32 cellular contexts compared by ENCODE assay signal in the genomic region with DNA sequence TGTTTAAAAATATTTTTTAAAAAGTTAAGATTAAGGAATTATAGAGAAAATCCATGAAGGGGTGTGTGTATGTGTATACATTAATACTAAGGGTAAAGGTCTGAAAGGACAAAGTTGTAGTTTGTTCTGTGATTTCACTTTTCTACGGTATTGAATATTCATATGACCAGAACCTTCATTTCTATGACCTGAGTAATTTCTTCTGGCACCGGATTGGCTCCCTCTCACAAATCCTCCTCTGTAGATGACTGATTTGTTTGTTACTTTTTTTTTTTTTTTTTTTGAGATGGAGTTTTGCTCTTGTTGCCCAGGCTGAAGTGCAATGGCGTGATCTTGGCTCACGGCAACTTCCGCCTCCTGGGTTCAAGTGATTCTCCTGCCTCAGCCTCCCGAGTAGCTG.
"Had no signal": no experiment of that assay in that cellular context is flagged by ENCODE, and none has a peak within 500 bp of the region (broad histone marks: within the 10 kb centered on the region; RNA-seq: fewer than 3 reads in every experiment).

No MANE protein-coding gene starts in this region.

- H3K27me3 Mint-ChIP-seq: activated CD4-positive, alpha-beta T cell treated with anti-CD3 and anti-CD28 coated beads for 36 hours; activated CD8-positive, alpha-beta memory T cell treated with anti-CD3 and anti-CD28 coated beads, Interleukin-2, amount 10 ng/mL, durations not matched to agents 7 days and 5 days; activated naive CD4-positive, alpha-beta T cell treated with anti-CD3 and anti-CD28 coated beads, Interleukin-2, amount 50 U/mL, for 24 hours; activated naive CD8-positive, alpha-beta T cell treated with anti-CD3 and anti-CD28 coated beads, Interleukin-2, amount 50 U/mL, for 24 hours; naive thymus-derived CD4-positive, alpha-beta T cell; stimulated activated memory B cell treated with anti-CD40 and anti-IgM and Interleukin-4, amounts not matched to agents 10 μg/mL and 1 μg/mL and 100 μg/mL, for 72 hours; stimulated activated naive CD8-positive, alpha-beta T cell treated with anti-CD3 and anti-CD28 coated beads, Interleukin-15, amount 100 ng/mL, for 72 hours; T-cell had no signal

- DNase-seq: activated CD4-positive, alpha-beta T cell treated with anti-CD3 and anti-CD28 coated beads for 36 hours; activated CD4-positive, CD25-positive, alpha-beta regulatory T cell; activated CD8-positive, alpha-beta memory T cell treated with anti-CD3 and anti-CD28 coated beads, Interleukin-2, amount 10 ng/mL, durations not matched to agents 7 days and 5 days; activated CD8-positive, alpha-beta T cell treated with anti-CD3 and anti-CD28 coated beads, Interleukin-2, amount 10 ng/mL, durations not matched to agents 7 days and 5 days; activated naive CD8-positive, alpha-beta T cell treated with anti-CD3 and anti-CD28 coated beads, Interleukin-2, amount 50 U/mL, for 24 hours; activated T-cell treated with anti-CD3 and anti-CD28 coated beads, Interleukin-2, amount 50 U/mL, for 48 hours; anterior cingulate cortex; brain microvascular endothelial cell; caudate nucleus; gastrocnemius medialis; glutamatergic neuron; left cardiac atrium; mammary epithelial cell; naive thymus-derived CD4-positive, alpha-beta T cell; pancreas; retina; sigmoid colon; stimulated activated CD4-positive, alpha-beta T cell treated with anti-CD3 and anti-CD28 coated beads, Interleukin-1b, Interleukin-23, amount 100 ng/mL, for 48 hours; stimulated activated CD4-positive, alpha-beta T cell treated with anti-CD3 and anti-CD28 coated beads, Interleukin-4, amount 100 ng/mL, for 4 hours; stimulated activated CD8-positive, alpha-beta memory T cell treated with anti-CD3 and anti-CD28 coated beads, Interleukin-4, amount 100 ng/mL, for 48 hours; stimulated activated naive CD8-positive, alpha-beta T cell treated with anti-CD3 and anti-CD28 coated beads, Interleukin-15, amount 100 ng/mL, for 72 hours; T-cell; thyroid gland; upper lobe of right lung had no signal

- H3K4me2 ChIP-seq: hepatocyte, smooth muscle cell had no signal

- H3K4me1 ChIP-seq: prostate gland had no signal

- H3K36me3 ChIP-seq: brain microvascular endothelial cell, prostate gland had no signal

- H3K27ac Mint-ChIP-seq: activated CD4-positive, alpha-beta T cell treated with anti-CD3 and anti-CD28 coated beads for 36 hours; activated CD8-positive, alpha-beta memory T cell treated with anti-CD3 and anti-CD28 coated beads, Interleukin-2, amount 10 ng/mL, durations not matched to agents 7 days and 5 days; activated CD8-positive, alpha-beta T cell treated with anti-CD3 and anti-CD28 coated beads, Interleukin-2, amount 10 ng/mL, durations not matched to agents 7 days and 5 days; activated naive CD4-positive, alpha-beta T cell treated with anti-CD3 and anti-CD28 coated beads, Interleukin-2, amount 50 U/mL, for 24 hours; activated naive CD8-positive, alpha-beta T cell treated with anti-CD3 and anti-CD28 coated beads, Interleukin-2, amount 50 U/mL, for 24 hours; activated T-helper 2 cell treated with anti-CD3 and anti-CD28 coated beads, Interferon-gamma antibody, Interleukin-2, Interleukin-4, amounts not matched to agents 10 μg/mL and 5 μg/mL and 100 μg/mL, durations not matched to agents 14 hours and 24 hours and 36 hours; mesothelial cell of epicardium; naive thymus-derived CD4-positive, alpha-beta T cell; stimulated activated memory B cell treated with anti-CD40 and anti-IgM and Interleukin-4, amounts not matched to agents 10 μg/mL and 1 μg/mL and 100 μg/mL, for 72 hours; stimulated activated naive CD8-positive, alpha-beta T cell treated with anti-CD3 and anti-CD28 coated beads, Interleukin-15, amount 100 ng/mL, for 72 hours; T-helper 2 cell treated with Interferon-gamma antibody and Interleukin-4, amounts not matched to agents 5 μg/mL and 100 μg/mL, for 36 hours had no signal

- H3K9me3 ChIP-seq: gastrocnemius medialis, pancreas, prostate gland, sigmoid colon, thyroid gland, upper lobe of right lung had no signal

- H3K27me3 ChIP-seq: brain microvascular endothelial cell, gastrocnemius medialis, hepatocyte, pancreas, sigmoid colon, thyroid gland, upper lobe of right lung had no signal

- H3K27ac ChIP-seq: brain microvascular endothelial cell, gastrocnemius medialis, pancreas, prostate gland, sigmoid colon, thyroid gland, upper lobe of right lung had no signal

- ATAC-seq: activated CD4-positive, alpha-beta T cell treated with anti-CD3 and anti-CD28 coated beads for 36 hours; activated CD8-positive, alpha-beta memory T cell treated with anti-CD3 and anti-CD28 coated beads, Interleukin-2, amount 10 ng/mL, durations not matched to agents 7 days and 5 days; activated CD8-positive, alpha-beta T cell treated with anti-CD3 and anti-CD28 coated beads, Interleukin-2, amount 10 ng/mL, durations not matched to agents 7 days and 5 days; activated naive CD8-positive, alpha-beta T cell treated with anti-CD3 and anti-CD28 coated beads, Interleukin-2, amount 50 U/mL, for 24 hours; gastrocnemius medialis; naive thymus-derived CD4-positive, alpha-beta T cell; stimulated activated memory B cell treated with anti-CD40 and anti-IgM and Interleukin-4, amounts not matched to agents 10 μg/mL and 1 μg/mL and 100 μg/mL, for 72 hours; stimulated activated naive CD8-positive, alpha-beta T cell treated with anti-CD3 and anti-CD28 coated beads, Interleukin-15, amount 100 ng/mL, for 72 hours; T-cell; upper lobe of right lung had no signal

- H3K4me3 Mint-ChIP-seq: activated CD4-positive, alpha-beta T cell treated with anti-CD3 and anti-CD28 coated beads for 36 hours; activated CD8-positive, alpha-beta memory T cell treated with anti-CD3 and anti-CD28 coated beads, Interleukin-2, amount 10 ng/mL, durations not matched to agents 7 days and 5 days; activated CD8-positive, alpha-beta T cell treated with anti-CD3 and anti-CD28 coated beads, Interleukin-2, amount 10 ng/mL, durations not matched to agents 7 days and 5 days; activated naive CD4-positive, alpha-beta T cell treated with anti-CD3 and anti-CD28 coated beads, Interleukin-2, amount 50 U/mL, for 24 hours; activated naive CD8-positive, alpha-beta T cell treated with anti-CD3 and anti-CD28 coated beads, Interleukin-2, amount 50 U/mL, for 24 hours; mesothelial cell of epicardium; naive thymus-derived CD4-positive, alpha-beta T cell; stimulated activated memory B cell treated with anti-CD40 and anti-IgM and Interleukin-4, amounts not matched to agents 10 μg/mL and 1 μg/mL and 100 μg/mL, for 72 hours; stimulated activated naive CD8-positive, alpha-beta T cell treated with anti-CD3 and anti-CD28 coated beads, Interleukin-15, amount 100 ng/mL, for 72 hours; T-cell; T-helper 2 cell treated with Interferon-gamma antibody and Interleukin-4, amounts not matched to agents 5 μg/mL and 100 μg/mL, for 36 hours had no signal

- H3K4me3 ChIP-seq: gastrocnemius medialis, hepatocyte, pancreas, prostate gland, sigmoid colon, smooth muscle cell, thyroid gland, upper lobe of right lung had no signal

- H2AFZ ChIP-seq: hepatocyte had no signal

- H3K9me3 Mint-ChIP-seq: activated naive CD4-positive, alpha-beta T cell treated with anti-CD3 and anti-CD28 coated beads, Interleukin-2, amount 50 U/mL, for 24 hours; activated naive CD8-positive, alpha-beta T cell treated with anti-CD3 and anti-CD28 coated beads, Interleukin-2, amount 50 U/mL, for 24 hours; activated T-helper 2 cell treated with anti-CD3 and anti-CD28 coated beads, Interferon-gamma antibody, Interleukin-2, Interleukin-4, amounts not matched to agents 10 μg/mL and 5 μg/mL and 100 μg/mL, durations not matched to agents 14 hours and 24 hours and 36 hours; naive thymus-derived CD4-positive, alpha-beta T cell; stimulated activated memory B cell treated with anti-CD40 and anti-IgM and Interleukin-4, amounts not matched to agents 10 μg/mL and 1 μg/mL and 100 μg/mL, for 72 hours; stimulated activated naive CD8-positive, alpha-beta T cell treated with anti-CD3 and anti-CD28 coated beads, Interleukin-15, amount 100 ng/mL, for 72 hours; T-cell; T-helper 2 cell treated with Interferon-gamma antibody and Interleukin-4, amounts not matched to agents 5 μg/mL and 100 μg/mL, for 36 hours had no signal
